Comparison of ENCODE assay signal across 17 cellular contexts in the genomic region with DNA sequence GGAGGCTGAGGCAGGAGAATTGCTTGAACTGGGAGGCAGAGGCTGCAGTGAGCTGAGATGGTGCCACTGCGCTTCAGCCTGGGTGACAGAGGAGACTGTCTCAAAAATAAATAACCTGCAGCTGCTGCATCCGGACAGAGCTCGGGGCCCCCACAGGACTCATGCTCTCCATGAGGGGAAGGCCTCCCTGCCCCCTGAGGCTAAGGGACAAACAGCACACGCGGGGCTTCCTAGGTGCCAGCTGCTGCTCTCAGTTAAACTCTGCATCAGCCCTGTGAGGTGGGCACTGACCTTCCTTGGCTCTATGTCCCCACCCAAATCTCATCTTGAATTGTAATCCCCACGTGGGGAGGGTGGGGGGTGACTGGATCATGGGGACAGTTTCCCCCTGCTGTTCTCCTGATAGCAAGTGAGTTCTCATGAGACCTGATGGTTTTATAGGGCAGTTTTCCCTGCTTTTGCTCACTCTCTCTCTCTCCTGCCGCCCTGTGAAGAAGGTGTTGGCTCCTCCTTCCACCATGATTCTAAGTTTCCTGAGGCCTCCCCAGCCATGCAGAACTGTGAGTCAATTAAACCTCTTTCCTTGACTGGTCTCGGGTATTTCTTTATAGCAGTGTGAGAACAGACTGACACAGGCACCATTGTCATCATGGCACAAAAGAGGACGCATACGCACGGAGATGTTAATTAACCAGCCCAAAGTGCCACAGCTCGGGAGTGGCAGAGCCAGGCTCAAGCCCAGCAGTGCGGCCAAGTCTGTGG.
"Had no signal": no experiment of that assay in that cellular context is flagged by ENCODE, and none has a peak within 500 bp of the region (broad histone marks: within the 10 kb centered on the region; RNA-seq: fewer than 3 reads in every experiment).

No MANE protein-coding gene starts in this region.

- DNase-seq: activated CD4-positive, alpha-beta memory T cell treated with anti-CD3 and anti-CD28 coated beads for 36 hours; activated gamma-delta T cell treated with Interleukin-2 at 50 U/mL for 16 hours; activated T-cell treated with anti-CD3 and anti-CD28 coated beads, Interleukin-2, amount 50 U/mL, for 72 hours; amniotic stem cell; islet precursor cell; left lung; mesendoderm; psoas muscle; SW 1271 had no signal

- H3K27me3 Mint-ChIP-seq: activated CD4-positive, alpha-beta memory T cell treated with anti-CD3 and anti-CD28 coated beads for 36 hours; activated naive CD8-positive, alpha-beta T cell had no signal

- H3K36me3 Mint-ChIP-seq: activated CD4-positive, alpha-beta memory T cell treated with anti-CD3 and anti-CD28 coated beads for 36 hours; activated naive CD8-positive, alpha-beta T cell had no signal

- H3K27ac ChIP-seq: dorsolateral prefrontal cortex, hepatocyte, left lung, psoas muscle, tibial artery had no signal

- FAIRE-seq: urothelium cell line had no signal

- H3K4me3 ChIP-seq: dorsolateral prefrontal cortex, hepatocyte, left lung, psoas muscle, tibial artery had no signal

- H3K9me3 Mint-ChIP-seq: nephron had no signal

- H3K4me3 Mint-ChIP-seq: activated CD4-positive, alpha-beta memory T cell treated with anti-CD3 and anti-CD28 coated beads for 36 hours; activated naive CD8-positive, alpha-beta T cell; activated T-cell treated with anti-CD3 and anti-CD28 coated beads, Interleukin-2, amount 50 U/mL, for 72 hours; nephron; T-helper 2 cell treated with Interferon-gamma antibody and Interleukin-4, amounts not matched to agents 5 μg/mL and 100 μg/mL, for 36 hours had no signal

- H3K9me3 ChIP-seq: psoas muscle had no signal

- H3K27me3 ChIP-seq: dorsolateral prefrontal cortex, hepatocyte, left lung had no signal

- H3K4me1 ChIP-seq: psoas muscle had no signal

- H3K36me3 ChIP-seq: left lung, tibial artery had no signal

- H3K27ac Mint-ChIP-seq: activated CD4-positive, alpha-beta memory T cell treated with anti-CD3 and anti-CD28 coated beads for 36 hours; activated naive CD8-positive, alpha-beta T cell; activated T-cell treated with anti-CD3 and anti-CD28 coated beads, Interleukin-2, amount 50 U/mL, for 72 hours; nephron had no signal

- ATAC-seq: activated CD4-positive, CD25-positive, alpha-beta regulatory T cell treated with anti-CD3 and anti-CD28 coated beads, Interleukin-2, amount 50 U/mL, for 24 hours; activated T-cell treated with anti-CD3 and anti-CD28 coated beads, Interleukin-2, amount 50 U/mL, for 72 hours had no signal
